8 cellular contexts compared by ENCODE assay signal in genomic region chr15:35673093-35673573, GRCh38.
A peak's percentile ranks its signal among the peaks of the same experiment; 100 is the strongest.
DNase-seq lines count a peak whose midpoint lies in the region; ATAC-seq and TF ChIP-seq lines count a peak whose summit lies in the region.

No MANE protein-coding gene starts in this region.

- H3K27me3 ChIP-seq in heart right ventricle (no peaks in the 10 kb centered on the region), upper lobe of right lung (no peaks in the 10 kb centered on the region)

- H3K4me1 ChIP-seq in heart right ventricle: peaks cover 0 to 60% (median 50%) of the 10 kb centered on the region in 9 donors
- peaks cover 6% of the 10 kb centered on the region for H3K4me1 ChIP-seq in upper lobe of right lung

- no peak for TF ChIP-seq CTCF in heart right ventricle (IDR thresholded peaks at IDR 0.05)
- no peak for TF ChIP-seq CTCF in upper lobe of right lung (IDR thresholded peaks at IDR 0.05)

- H3K9me3 ChIP-seq in heart right ventricle (no peaks in the 10 kb centered on the region), upper lobe of right lung (no peaks in the 10 kb centered on the region)

- intact Hi-C loops in Right ventricle myocardium inferior (cut with DNase I): no loop called here
- intact Hi-C loops in cardiac septum (cut with DNase I): no loop called here
- intact Hi-C loops in heart right ventricle (cut with DNase I): loop anchor here in 3 of 10 donors (2.0 to 10.0 kb wide), 4 partner anchors 18 to 151 kb away; partner anchors contain the start of gene DPH6 (in 1 of the 3)
- intact Hi-C loops in upper lobe of right lung (cut with DNase I): no loop called here

- H3K36me3 ChIP-seq in heart right ventricle (no peaks in the 10 kb centered on the region), upper lobe of right lung (no peaks in the 10 kb centered on the region)

- peak overlapping the region in 9 of 10 donors; percentile 2 to 82 (median 61) for H3K27ac ChIP-seq in heart right ventricle
- H3K27ac ChIP-seq in upper lobe of right lung: no peak overlapping the region

- ATAC-seq in Right ventricle myocardium inferior (peak; percentile 61), heart right ventricle (peak; percentile 80 to 90 (median 85)), upper lobe of right lung (peak; percentile 64)

- no peak for DNase-seq in Right ventricle myocardium inferior (ENCODE audit: missing footprints)
- no peak for DNase-seq in cardiac septum (ENCODE audit: low spot score)
- DNase-seq in NAMALWA (ENCODE audit: low spot score): peak; percentile 9
- DNase-seq in heart right ventricle: peak in 1 of 2 donors; percentile 25
- DNase-seq in upper lobe of right lung: no peak
- no peak for DNase-seq in cerebellar nuclear complex (lab: John Stamatoyannopoulos, UW)
- DNase-seq in NCI-H1092 treated with DMSO at 0.1 percent for 48 hours (lab: John Stamatoyannopoulos, UW): no peak
- DNase-seq in retina: no peak

- 16 to 23% methylated on average over 8 of the region's 8 CpGs for WGBS in heart right ventricle, 2 donors

- H3K4me3 ChIP-seq in heart right ventricle (peak overlapping the region in 2 of 10 donors; percentile 10 to 11), upper lobe of right lung (no peak overlapping the region)
